Comparison of ENCODE assay signal across 1 cellular context in the genomic region with DNA sequence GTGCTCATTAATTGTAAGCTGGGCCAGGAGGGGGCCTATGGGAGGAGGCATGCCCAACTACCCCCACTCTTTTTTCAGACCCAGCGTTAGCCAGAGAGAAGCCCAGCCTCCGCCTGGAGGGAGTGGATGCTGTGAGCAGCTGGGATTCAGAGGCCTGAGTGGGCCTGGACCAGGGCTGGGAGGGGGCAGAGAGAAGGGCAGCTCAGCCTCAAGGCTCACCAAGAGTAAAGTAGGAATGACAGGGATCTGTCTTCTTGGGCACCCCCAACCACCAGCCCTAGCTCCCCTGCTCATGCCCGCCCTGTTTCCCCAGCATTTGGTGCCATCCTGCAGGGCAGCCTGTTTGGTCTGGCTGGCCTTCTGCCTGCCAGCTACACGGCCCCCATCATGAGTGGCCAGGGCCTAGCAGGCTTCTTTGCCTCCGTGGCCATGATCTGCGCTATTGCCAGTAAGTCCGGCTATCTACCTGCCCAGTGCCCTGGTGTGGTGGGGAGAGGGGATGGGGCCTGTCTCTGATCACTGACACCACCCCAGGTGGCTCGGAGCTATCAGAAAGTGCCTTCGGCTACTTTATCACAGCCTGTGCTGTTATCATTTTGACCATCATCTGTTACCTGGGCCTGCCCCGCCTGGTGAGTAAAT.
TF ChIP-seq lines count a peak whose summit lies in the region.

No MANE protein-coding gene starts in this region.

TF ChIP-seq in K562, 482 proteins besides CTCF, POLR2A, EP300 and RAD21:
- 0 out of 2 replicates have a peak, but pooled peaks have one; percentile 26 for TF ChIP-seq POLR2G (IDR thresholded peaks at IDR 0.05; ENCODE audit: low read depth, low read length)
- TF ChIP-seq, protein P1, sequence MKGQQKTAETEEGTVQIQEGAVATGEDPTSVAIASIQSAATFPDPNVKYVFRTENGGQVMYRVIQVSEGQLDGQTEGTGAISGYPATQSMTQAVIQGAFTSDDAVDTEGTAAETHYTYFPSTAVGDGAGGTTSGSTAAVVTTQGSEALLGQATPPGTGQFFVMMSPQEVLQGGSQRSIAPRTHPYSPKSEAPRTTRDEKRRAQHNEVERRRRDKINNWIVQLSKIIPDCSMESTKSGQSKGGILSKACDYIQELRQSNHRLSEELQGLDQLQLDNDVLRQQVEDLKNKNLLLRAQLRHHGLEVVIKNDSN (CRISPR knock-in tag; IDR thresholded peaks at IDR 0.05): no peak
